In genomic region chr15:82979726-82980125, GRCh38 we compare ENCODE assay signal across 25 cellular contexts.
"Had no signal": no experiment of that assay in that cellular context is flagged by ENCODE, and none has a peak within 500 bp of the region (broad histone marks: within the 10 kb centered on the region; RNA-seq: fewer than 3 reads in every experiment).

No MANE protein-coding gene starts in this region.

- H3K4me3 ChIP-seq: left lung, lower lobe of right lung, pancreas, prostate gland, spleen, suprapubic skin, thoracic aorta, tibial artery, upper lobe of right lung had no signal

- H3K27me3 ChIP-seq: left lung, pancreas, spleen, suprapubic skin, tibial artery, upper lobe of right lung had no signal

- DNase-seq: hippocampal formation; kidney glomerular epithelial cell; left colon; left lung; lower lobe of right lung; mammary epithelial cell; mesenchymal stem cell; naive thymus-derived CD8-positive, alpha-beta T cell; nucleus accumbens; pancreas; posterior cingulate gyrus; retina; right cardiac atrium; small intestine; spleen; stimulated activated CD4-positive, alpha-beta T cell treated with anti-CD3 and anti-CD28 coated beads, Interleukin-4, amount 100 ng/mL, for 24 hours; stimulated activated naive CD4-positive, alpha-beta T cell; tibial artery; trophoblast cell; upper lobe of right lung had no signal

- H3K4me1 ChIP-seq: left lung, lower lobe of right lung, pancreas, prostate gland, spleen, suprapubic skin, tibial artery, upper lobe of right lung had no signal

- H3K36me3 ChIP-seq: left lung, lower lobe of right lung, pancreas, prostate gland, suprapubic skin, thoracic aorta, tibial artery, upper lobe of right lung had no signal

- H3K9me3 ChIP-seq: left lung, lower lobe of right lung, pancreas, prostate gland, spleen, suprapubic skin, thoracic aorta, tibial artery, upper lobe of right lung had no signal

- ATAC-seq: left colon; left lung; lower lobe of right lung; naive thymus-derived CD8-positive, alpha-beta T cell; pancreas; right cardiac atrium; sciatic nerve; stimulated activated effector memory CD8-positive, alpha-beta T cell treated with anti-CD3 and anti-CD28 coated beads, Interleukin-12 subunit alpha, Interleukin-12 subunit beta, amount 100 ng/mL, for 72 hours; upper lobe of right lung had no signal

- H3K27ac ChIP-seq: left lung, lower lobe of right lung, pancreas, prostate gland, spleen, suprapubic skin, thoracic aorta, tibial artery, upper lobe of right lung had no signal
